In genomic region chr1:229227298-229227919, GRCh38 we compare ENCODE assay signal across 8 cellular contexts. TPM values are rescaled to one million over a fixed set of nuclear protein-coding genes. Genes with fewer than 3 reads are reported as not detected.
DNase-seq lines count a peak whose midpoint lies in the region; ATAC-seq and TF ChIP-seq lines count a peak whose summit lies in the region.

No MANE protein-coding gene starts in this region.

- 9 to 11% (median 10%) methylated on average over 15 of the region's 15 CpGs for WGBS in heart left ventricle, 4 donors

- CTCF ChIA-PET in T-cell (lab: Charles Lee): interaction anchor here (0.5 to 4.5 kb wide), 20 partner anchors 9 to 635 kb away, joined by 3 to 44 read pairs (median 4); partner anchors contain the start of gene RHOU (in 2 of the 2)

- intact Hi-C loops in heart left ventricle (cut with DNase I): loop anchor here (1.0 to 10.0 kb wide), 16 partner anchors 70 to 563 kb away; partner anchors contain the start of gene RHOU (in 7 of the 10)

- no peak overlapping the region for H3K27ac Mint-ChIP-seq in T-cell

- TF ChIP-seq POLR2A in heart left ventricle (IDR thresholded peaks at IDR 0.05): no peak

- H3K4me3 ChIP-seq in GM12875 (ENCODE audit: low read depth, low read length) (no peak overlapping the region), heart left ventricle (no peak overlapping the region), retinal pigment epithelial cell (ENCODE audit: low read length) (no peak overlapping the region)

- POLR2A ChIA-PET in T-cell (lab: Charles Lee): no interaction called here

- ATAC-seq in T-cell (replicated peaks in 1 of 4) (peak; percentile 83 to 91 (median 86)), heart left ventricle (peak; percentile 22 to 51 (median 30)), GM18861 (IDR thresholded peaks at IDR 0.05; ENCODE audit: unreplicated experiment) (no peak), HG02798 (IDR thresholded peaks at IDR 0.05; ENCODE audit: poor library complexity, unreplicated experiment) (no peak)

- peaks cover 0 to 39% (median 21%) of the 10 kb centered on the region in 12 donors for H3K4me1 ChIP-seq in heart left ventricle

- H3K36me3 ChIP-seq in heart left ventricle: no peaks in the 10 kb centered on the region

- H3K36me3 Mint-ChIP-seq in T-cell: no peaks in the 10 kb centered on the region

- H3K4me1 Mint-ChIP-seq in T-cell: peaks cover 18 to 27% (median 20%) of the 10 kb centered on the region in 3 donors

- DNase-seq in NCI-H1694 (lab: John Stamatoyannopoulos, UW): peak; percentile 85
- peak; percentile 54 to 86 (median 78) for DNase-seq in T-cell
- peak; percentile 39 for DNase-seq in activated naive CD8-positive, alpha-beta T cell treated with anti-CD3 and anti-CD28 coated beads, Interleukin-2, amount 50 U/mL, for 16 hours (ENCODE audit: low read depth, low spot score)
- peak; percentile 76 to 91 (median 81) for DNase-seq in heart left ventricle
- no peak for DNase-seq in retinal pigment epithelial cell (ENCODE audit: low read depth)

- TF ChIP-seq CTCF in GM12875 (IDR thresholded peaks at IDR 0.05; ENCODE audit: borderline replicate concordance, insufficient read depth, low read depth, low read length): peak; percentile 72
- peak; percentile 78 to 93 (median 88) for TF ChIP-seq CTCF in heart left ventricle (IDR thresholded peaks at IDR 0.05)
- TF ChIP-seq CTCF in retinal pigment epithelial cell (conservative IDR thresholded peaks at IDR 0.05; ENCODE audit: low read depth, low read length): peak; percentile 79

- H3K27ac ChIP-seq in heart left ventricle: no peak overlapping the region

- H3K27me3 Mint-ChIP-seq in T-cell: peaks cover 0 to 11% of the 10 kb centered on the region in 2 donors

- peaks cover 0 to 7% (median 0%) of the 10 kb centered on the region in 9 donors for H3K27me3 ChIP-seq in heart left ventricle

- no peaks in the 10 kb centered on the region for H3K9me3 Mint-ChIP-seq in T-cell

- no peaks in the 10 kb centered on the region for H3K9me3 ChIP-seq in heart left ventricle

- peak overlapping the region in 1 of 3 donors; percentile 3 for H3K4me3 Mint-ChIP-seq in T-cell

RNA-seq across cellular contexts. Expression of gene RAB4A, which starts 43.5 kb away (rescaled TPM):
- 10 to 100 TPM; 25.4 to 52.1 (median 44.6) TPM for total RNA-seq in T-cell
- total RNA-seq in heart left ventricle: 100 to 1,000 TPM in 5 of 9 donors, 10 to 100 TPM in 4; 33.6 to 159 (median 121) TPM
- 10 to 100 TPM; 27.6 to 65.7 TPM for polyA plus RNA-seq in heart left ventricle

Comparison
In these comparisons a context has a peak if more than half of its experiments do, and no peak if none do; other contexts are left out.
1. ATAC-seq: peak in T-cell (4 of 4) and heart left ventricle (4 of 4); none in GM18861 (single experiment) and HG02798 (single experiment).
2. Peak in every context shown above with its lines, with median percentiles within 50 percentile points of each other: CTCF ChIP-seq.